15 cellular contexts compared by ENCODE assay signal in the genomic region with DNA sequence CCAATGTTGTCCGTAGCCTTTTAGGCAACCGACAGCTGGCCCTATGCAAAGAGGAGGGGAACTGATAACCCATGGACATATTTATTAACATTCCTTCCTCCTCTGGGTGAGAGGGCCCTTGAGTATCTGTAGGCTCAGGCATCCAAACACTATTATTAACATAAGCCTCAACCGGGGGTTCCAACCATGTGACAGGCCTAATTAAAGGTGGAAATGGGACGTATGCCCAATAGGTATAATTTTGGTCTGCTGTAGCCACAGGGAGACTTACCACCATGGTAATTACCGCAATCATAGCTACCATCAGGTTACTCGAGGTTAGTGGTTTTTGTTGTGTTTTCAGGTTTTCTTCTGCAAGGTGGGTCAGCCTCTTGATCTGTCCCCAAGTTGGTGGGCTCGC.
"Had no signal": no experiment of that assay in that cellular context is flagged by ENCODE, and none has a peak within 500 bp of the region (broad histone marks: within the 10 kb centered on the region; RNA-seq: fewer than 3 reads in every experiment).

No MANE protein-coding gene starts in this region.

- H3K4me3 ChIP-seq: coronary artery had no signal

- ATAC-seq: activated CD8-positive, alpha-beta memory T cell treated with anti-CD3 and anti-CD28 coated beads, Interleukin-2, amount 10 ng/mL, durations not matched to agents 7 days and 5 days; WTC11 had no signal

- DNase-seq: activated CD4-positive, alpha-beta memory T cell treated with anti-CD3 and anti-CD28 coated beads, Interleukin-2, amount 10 ng/mL, durations not matched to agents 7 days and 5 days; activated CD4-positive, alpha-beta T cell treated with anti-CD3 and anti-CD28 coated beads for 48 hours; activated CD8-positive, alpha-beta memory T cell treated with anti-CD3 and anti-CD28 coated beads, Interleukin-2, amount 10 ng/mL, durations not matched to agents 7 days and 5 days; activated naive CD4-positive, alpha-beta T cell; activated naive CD8-positive, alpha-beta T cell treated with anti-CD3 and anti-CD28 coated beads, Interleukin-2, amount 10 ng/mL, durations not matched to agents 7 days and 5 days; erythroblast; head of caudate nucleus; mammary epithelial cell; midbrain; nucleus accumbens; retina; stimulated activated naive CD4-positive, alpha-beta T cell had no signal

- H3K27ac ChIP-seq: coronary artery had no signal

- H3K4me3 Mint-ChIP-seq: activated CD4-positive, alpha-beta memory T cell treated with anti-CD3 and anti-CD28 coated beads, Interleukin-2, amount 10 ng/mL, durations not matched to agents 7 days and 5 days; activated CD8-positive, alpha-beta memory T cell treated with anti-CD3 and anti-CD28 coated beads, Interleukin-2, amount 10 ng/mL, durations not matched to agents 7 days and 5 days; activated naive CD8-positive, alpha-beta T cell treated with anti-CD3 and anti-CD28 coated beads, Interleukin-2, amount 10 ng/mL, durations not matched to agents 7 days and 5 days; WTC11 had no signal

- H3K27ac Mint-ChIP-seq: activated CD4-positive, alpha-beta memory T cell treated with anti-CD3 and anti-CD28 coated beads, Interleukin-2, amount 10 ng/mL, durations not matched to agents 7 days and 5 days; activated CD8-positive, alpha-beta memory T cell treated with anti-CD3 and anti-CD28 coated beads, Interleukin-2, amount 10 ng/mL, durations not matched to agents 7 days and 5 days; activated naive CD8-positive, alpha-beta T cell treated with anti-CD3 and anti-CD28 coated beads, Interleukin-2, amount 10 ng/mL, durations not matched to agents 7 days and 5 days; nephron; WTC11 had no signal

- H3K9me3 Mint-ChIP-seq: activated naive CD8-positive, alpha-beta T cell treated with anti-CD3 and anti-CD28 coated beads, Interleukin-2, amount 10 ng/mL, durations not matched to agents 7 days and 5 days had no signal
